17 cellular contexts compared by ENCODE assay signal in the genomic region with DNA sequence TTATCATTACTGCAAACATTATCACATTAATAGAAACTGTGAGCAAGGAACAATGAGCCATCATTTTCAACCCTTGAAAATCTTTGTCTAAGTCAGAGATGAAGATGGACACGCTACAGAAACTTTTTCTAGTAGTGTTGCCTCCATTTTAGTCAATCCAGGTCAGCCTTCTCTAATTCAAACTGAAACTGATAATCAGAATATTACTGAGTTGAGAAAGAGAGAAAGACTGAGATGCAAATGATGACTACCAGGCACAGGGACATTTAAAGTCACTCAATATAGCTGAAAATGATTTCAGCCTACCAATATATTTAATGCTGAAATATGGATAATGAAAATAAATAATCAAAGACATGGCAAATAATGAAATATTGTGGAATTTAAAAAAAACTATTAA.
DNase-seq lines count a peak whose midpoint lies in the region; ATAC-seq lines count a peak whose summit lies in the region.
"Had no signal": no experiment of that assay in that cellular context is flagged by ENCODE, and none has a peak within 500 bp of the region (broad histone marks: within the 10 kb centered on the region; RNA-seq: fewer than 3 reads in every experiment).

No MANE protein-coding gene starts in this region.

- H3K9me3 Mint-ChIP-seq in immature natural killer cell = peaks cover 0 to 5% (median 0%) of the 10 kb centered on the region in 6 donors
- H3K9me3 Mint-ChIP-seq: CD4-positive, alpha-beta T cell; H9 had no signal

- peaks cover 0 to 2% (median 0%) of the 10 kb centered on the region in 3 donors for H3K27me3 Mint-ChIP-seq in immature natural killer cell (ENCODE audit: low read depth in 3 of 3)
- H3K27me3 Mint-ChIP-seq: activated CD4-positive, alpha-beta memory T cell treated with anti-CD3 and anti-CD28 coated beads, Interleukin-2, amount 10 ng/mL, durations not matched to agents 7 days and 5 days; CD4-positive, alpha-beta T cell had no signal

- H3K4me1 Mint-ChIP-seq in immature natural killer cell = no peaks in the 10 kb centered on the region
- H3K4me1 Mint-ChIP-seq: activated CD4-positive, alpha-beta memory T cell treated with anti-CD3 and anti-CD28 coated beads, Interleukin-2, amount 10 ng/mL, durations not matched to agents 7 days and 5 days; H9 had no signal

- ATAC-seq in GM18498 (IDR thresholded peaks at IDR 0.05; ENCODE audit: unreplicated experiment) = peak; percentile 93
- peak; percentile 82 for ATAC-seq in GM19328 (IDR thresholded peaks at IDR 0.05; ENCODE audit: unreplicated experiment)
- peak; percentile 96 for ATAC-seq in HG02610 (IDR thresholded peaks at IDR 0.05; ENCODE audit: unreplicated experiment)
- peak; percentile 83 for ATAC-seq in HG03159 (IDR thresholded peaks at IDR 0.05; ENCODE audit: unreplicated experiment)

- peaks cover 16 to 31% (median 24%) of the 10 kb centered on the region in 3 donors for H3K36me3 Mint-ChIP-seq in immature natural killer cell

- DNase-seq in DMS79 (lab: John Stamatoyannopoulos, UW) (no peak), NCI-H146 (lab: John Stamatoyannopoulos, UW) (no peak), immature natural killer cell (no peak), NCI-H345 (lab: John Stamatoyannopoulos, UW) (no peak)
- DNase-seq: 8988T; activated CD4-positive, alpha-beta memory T cell treated with anti-CD3 and anti-CD28 coated beads, Interleukin-2, amount 10 ng/mL, durations not matched to agents 7 days and 5 days; CD4-positive, alpha-beta T cell; EL; H9; NCI-H1694; NCI-H526; occipital lobe; stimulated activated CD4-positive, alpha-beta T cell treated with anti-CD3 and anti-CD28 coated beads, Interleukin-4, amount 100 ng/mL, for 24 hours had no signal

- no peak overlapping the region for H3K27ac Mint-ChIP-seq in immature natural killer cell
- H3K27ac Mint-ChIP-seq: activated CD4-positive, alpha-beta memory T cell treated with anti-CD3 and anti-CD28 coated beads, Interleukin-2, amount 10 ng/mL, durations not matched to agents 7 days and 5 days; CD4-positive, alpha-beta T cell; H9 had no signal

- H3K4me3 Mint-ChIP-seq in immature natural killer cell = no peak overlapping the region
- H3K4me3 Mint-ChIP-seq: activated CD4-positive, alpha-beta memory T cell treated with anti-CD3 and anti-CD28 coated beads, Interleukin-2, amount 10 ng/mL, durations not matched to agents 7 days and 5 days; CD4-positive, alpha-beta T cell; H9 had no signal
